1 cellular context compared by ENCODE assay signal in the genomic region with DNA sequence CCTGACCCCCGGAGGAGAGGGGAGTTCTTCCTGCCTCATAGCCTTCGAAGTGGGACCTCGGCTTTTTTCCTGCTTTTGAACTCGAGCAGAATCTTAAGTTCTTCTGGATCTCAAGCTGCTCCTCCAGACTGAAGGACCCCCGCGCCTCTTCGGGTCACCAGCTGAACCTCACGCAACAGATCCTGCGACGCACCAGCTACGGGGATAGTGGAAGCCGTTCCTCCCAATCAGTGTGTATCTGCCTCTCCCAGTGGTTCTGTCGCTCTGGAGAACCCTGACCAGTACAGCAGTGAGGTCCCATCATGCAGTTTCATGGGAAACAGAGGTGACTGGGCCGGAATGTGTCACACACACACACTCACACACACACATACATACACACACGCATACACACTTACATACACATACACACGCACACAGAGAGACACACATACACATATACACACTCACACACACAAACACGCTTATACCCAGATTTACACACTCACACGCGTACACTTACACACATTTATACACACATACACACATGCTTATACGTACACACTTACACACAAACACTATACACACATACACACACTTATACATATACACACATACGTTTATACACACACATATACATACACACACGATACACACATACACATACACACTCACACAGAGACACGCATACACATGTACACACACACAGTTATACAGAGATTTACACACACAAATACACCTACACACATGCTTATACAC.
TF ChIP-seq lines count a peak whose summit lies in the region.

No MANE protein-coding gene starts in this region.

TF ChIP-seq in IMR-90, 13 proteins besides CTCF, POLR2A, EP300 and RAD21 (continued from another document):
- TF ChIP-seq ELK1 (IDR thresholded peaks at IDR 0.05; ENCODE audit: borderline replicate concordance, low read depth, low read length): no peak
- TF ChIP-seq MXI1 (IDR thresholded peaks at IDR 0.05; ENCODE audit: borderline replicate concordance, low read depth, low read length): no peak
- TF ChIP-seq FOS (IDR thresholded peaks at IDR 0.05; ENCODE audit: low read depth, low read length): no peak
- TF ChIP-seq USF2 (IDR thresholded peaks at IDR 0.05; ENCODE audit: low read depth, low read length): no peak
- no peak for TF ChIP-seq SMC3 (IDR thresholded peaks at IDR 0.05; ENCODE audit: low read depth, low read length)
- TF ChIP-seq MAZ (IDR thresholded peaks at IDR 0.05; ENCODE audit: borderline replicate concordance, low read depth, low read length): no peak
- TF ChIP-seq BHLHE40 (IDR thresholded peaks at IDR 0.05; ENCODE audit: low read depth, low read length): no peak
- no peak for TF ChIP-seq RFX5 (IDR thresholded peaks at IDR 0.05; ENCODE audit: low read depth, low read length)
- no peak for TF ChIP-seq MAFK (IDR thresholded peaks at IDR 0.05; ENCODE audit: low read depth, low read length)
- no peak for TF ChIP-seq CEBPB (IDR thresholded peaks at IDR 0.05; ENCODE audit: low read depth, low read length)
